Comparison of ENCODE assay signal across 1 cellular context in the genomic region with DNA sequence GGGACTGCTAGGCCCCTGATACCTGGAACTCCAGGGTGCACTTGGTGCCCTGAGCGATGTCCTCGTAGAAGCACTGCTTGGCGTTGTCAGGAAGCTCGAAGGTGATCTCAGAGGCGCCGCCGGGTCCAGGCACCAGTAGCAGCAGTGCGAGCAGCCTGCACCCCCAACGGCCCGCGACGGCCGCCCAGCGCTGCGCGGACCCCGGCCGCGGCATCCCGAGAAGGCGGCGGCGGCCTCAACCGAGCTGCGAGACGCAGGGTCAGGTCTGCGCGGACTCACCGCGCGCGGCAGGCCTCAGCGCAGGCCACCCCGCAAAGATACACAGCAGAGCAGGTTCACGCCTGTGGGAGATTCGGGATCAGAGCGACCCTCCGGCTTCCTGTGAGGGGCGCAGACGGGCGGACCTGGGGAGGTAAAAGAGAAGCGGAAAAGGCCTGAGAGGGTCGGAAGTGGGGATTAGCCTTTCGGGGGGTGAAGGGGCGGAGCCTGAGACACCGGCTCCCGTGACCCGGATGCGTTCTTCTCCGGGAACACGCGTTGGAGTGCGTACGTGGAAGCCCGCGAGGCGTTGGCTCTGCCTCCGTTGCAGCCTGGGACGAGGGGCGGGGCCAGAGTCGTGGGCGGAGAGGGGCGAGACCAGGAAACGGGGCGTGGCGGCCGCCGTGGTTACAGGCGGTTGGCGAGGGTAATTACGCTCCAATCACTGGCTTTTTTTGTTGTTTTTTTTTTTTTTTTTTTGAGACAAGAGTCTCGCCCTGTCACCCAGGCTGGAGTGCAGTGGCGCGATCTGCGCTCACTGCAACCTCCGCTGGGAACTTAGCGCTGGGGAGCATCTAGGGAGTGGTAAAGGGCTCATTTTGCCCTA.
TF ChIP-seq lines count a peak whose summit lies in the region.

Gene TMED7 (minus strand): TSS at position 458 of the 865 bp plus-strand sequence. CDS start 244 bp downstream, at position 214.

TF ChIP-seq in K562, 482 proteins besides CTCF, POLR2A, EP300 and RAD21 (continued from another document and continues in another):
- TF ChIP-seq NEUROD1 (IDR thresholded peaks at IDR 0.05; ENCODE audit: borderline replicate concordance, low read depth, low read length, partially characterized antibody) (peak; percentile 58), PPARD (CRISPR knock-in tag; IDR thresholded peaks at IDR 0.05) (no peak), FOXK2 (conservative IDR thresholded peaks at IDR 0.05 in 1 of 2, IDR thresholded peaks at IDR 0.05 in 1 of 2; ENCODE audit: low read depth in 2 of 2) (peak; percentile 79 to 86), ZNF551 (CRISPR knock-in tag; IDR thresholded peaks at IDR 0.05) (no peak), POLR3A (IDR thresholded peaks at IDR 0.05; ENCODE audit: borderline replicate concordance, extremely low read depth, insufficient read depth, insufficient read length) (no peak), ZNF655 (CRISPR knock-in tag; IDR thresholded peaks at IDR 0.05) (no peak), BRF1 (IDR thresholded peaks at IDR 0.05; ENCODE audit: borderline replicate concordance, extremely low read depth, insufficient read length) (no peak), CCNT2 (IDR thresholded peaks at IDR 0.05; ENCODE audit: borderline replicate concordance, extremely low read depth, insufficient read length, low read depth, low read length) (peak; percentile 68), ETV6 (IDR thresholded peaks at IDR 0.05; ENCODE audit: borderline replicate concordance in 1 of 2, low read depth in 2 of 2, low read length in 1 of 2) (peak in 1 of 2 experiments; percentile 24; a peak in 1 of 4 replicates), ETV6 (CRISPR knock-in tag; IDR thresholded peaks at IDR 0.05; ENCODE audit: borderline replicate concordance) (no peak), ZNF134 (CRISPR knock-in tag; conservative IDR thresholded peaks at IDR 0.05) (no peak), HNRNPUL1 (IDR thresholded peaks at IDR 0.05; ENCODE audit: low read length) (no peak), MCM2 (IDR thresholded peaks at IDR 0.05; ENCODE audit: low read depth) (no peak), SRSF7 (optimal IDR thresholded peaks at IDR 0.05; ENCODE audit: low read depth, low read length) (no peak), EZH2 (IDR thresholded peaks at IDR 0.05; ENCODE audit: borderline replicate concordance, low read depth, low read length) (no peak), TBL1XR1 (IDR thresholded peaks at IDR 0.05; ENCODE audit: low read length in 2 of 2) (no peak), NKRF (IDR thresholded peaks at IDR 0.05; ENCODE audit: borderline replicate concordance) (peak; percentile 39; the same call in 1 of the 2 replicates), HDAC6 (IDR thresholded peaks at IDR 0.05; ENCODE audit: low read depth, low read length) (no peak), ZNF24 (IDR thresholded peaks at IDR 0.05) (peak; percentile 57; the same call in 1 of the 2 replicates), HSF4 (CRISPR knock-in tag; IDR thresholded peaks at IDR 0.05; ENCODE audit: borderline replicate concordance) (no peak), ZFP1 (CRISPR knock-in tag; IDR thresholded peaks at IDR 0.05) (no peak), RBM39 (optimal IDR thresholded peaks at IDR 0.05; ENCODE audit: low read depth, low read length) (no peak), KAT8 (IDR thresholded peaks at IDR 0.05; ENCODE audit: low read depth) (no peak), MNT (conservative IDR thresholded peaks at IDR 0.05) (peak; percentile 90 to 93), CBFB (CRISPR knock-in tag; IDR thresholded peaks at IDR 0.05) (no peak), CEBPB (tag; IDR thresholded peaks at IDR 0.05) (no peak), EWSR1 (IDR thresholded peaks at IDR 0.05; ENCODE audit: borderline replicate concordance, low read depth, partially characterized antibody) (no peak), ZNF174 (CRISPR knock-in tag; IDR thresholded peaks at IDR 0.05) (no peak), ZNF274 (IDR thresholded peaks at IDR 0.05; ENCODE audit: borderline replicate concordance, low read depth, low read length) (no peak), PTBP1 (IDR thresholded peaks at IDR 0.05; ENCODE audit: low read depth, low read length) (no peak), IRF2 (CRISPR knock-in tag; IDR thresholded peaks at IDR 0.05) (no peak), GATAD2A (IDR thresholded peaks at IDR 0.05) (no peak), ZC3H4 (CRISPR knock-in tag; IDR thresholded peaks at IDR 0.05; ENCODE audit: borderline replicate concordance) (no peak), ETS2 (tag; IDR thresholded peaks at IDR 0.05; ENCODE audit: borderline replicate concordance, poor library complexity, severe bottlenecking) (no peak), LEF1 (IDR thresholded peaks at IDR 0.05) (no peak), RBFOX2 (IDR thresholded peaks at IDR 0.05; ENCODE audit: low read depth, low read length) (peak; percentile 98), SIX5 (IDR thresholded peaks at IDR 0.05; ENCODE audit: borderline replicate concordance in 1 of 2, insufficient read depth in 1 of 2, low read depth in 1 of 2, low read length in 2 of 2) (no peak), SMAD3 (CRISPR knock-in tag; conservative IDR thresholded peaks at IDR 0.05) (no peak), SFPQ (IDR thresholded peaks at IDR 0.05; ENCODE audit: low read depth, low read length) (no peak), HINFP (tag; conservative IDR thresholded peaks at IDR 0.05; ENCODE audit: low read depth) (no peak), ZNF830 (CRISPR knock-in tag; IDR thresholded peaks at IDR 0.05) (no peak), PHB2 (IDR thresholded peaks at IDR 0.05; ENCODE audit: low read depth) (no peak), CBX8 (IDR thresholded peaks at IDR 0.05; ENCODE audit: borderline replicate concordance, extremely low read depth, low read depth, low read length, poor library complexity, severe bottlenecking) (no peak), ZNF140 (CRISPR knock-in tag; IDR thresholded peaks at IDR 0.05) (no peak)
- TF ChIP-seq, protein P1, sequence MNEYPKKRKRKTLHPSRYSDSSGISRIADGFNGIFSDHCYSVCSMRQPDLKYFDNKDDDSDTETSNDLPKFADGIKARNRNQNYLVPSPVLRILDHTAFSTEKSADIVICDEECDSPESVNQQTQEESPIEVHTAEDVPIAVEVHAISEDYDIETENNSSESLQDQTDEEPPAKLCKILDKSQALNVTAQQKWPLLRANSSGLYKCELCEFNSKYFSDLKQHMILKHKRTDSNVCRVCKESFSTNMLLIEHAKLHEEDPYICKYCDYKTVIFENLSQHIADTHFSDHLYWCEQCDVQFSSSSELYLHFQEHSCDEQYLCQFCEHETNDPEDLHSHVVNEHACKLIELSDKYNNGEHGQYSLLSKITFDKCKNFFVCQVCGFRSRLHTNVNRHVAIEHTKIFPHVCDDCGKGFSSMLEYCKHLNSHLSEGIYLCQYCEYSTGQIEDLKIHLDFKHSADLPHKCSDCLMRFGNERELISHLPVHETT (CRISPR knock-in tag; conservative IDR thresholded peaks at IDR 0.05 in 1 of 2, IDR thresholded peaks at IDR 0.05 in 1 of 2), result peak in 1 of 2 experiments; percentile 69; a peak in 2 of 4 replicates
- TF ChIP-seq, protein P2, sequence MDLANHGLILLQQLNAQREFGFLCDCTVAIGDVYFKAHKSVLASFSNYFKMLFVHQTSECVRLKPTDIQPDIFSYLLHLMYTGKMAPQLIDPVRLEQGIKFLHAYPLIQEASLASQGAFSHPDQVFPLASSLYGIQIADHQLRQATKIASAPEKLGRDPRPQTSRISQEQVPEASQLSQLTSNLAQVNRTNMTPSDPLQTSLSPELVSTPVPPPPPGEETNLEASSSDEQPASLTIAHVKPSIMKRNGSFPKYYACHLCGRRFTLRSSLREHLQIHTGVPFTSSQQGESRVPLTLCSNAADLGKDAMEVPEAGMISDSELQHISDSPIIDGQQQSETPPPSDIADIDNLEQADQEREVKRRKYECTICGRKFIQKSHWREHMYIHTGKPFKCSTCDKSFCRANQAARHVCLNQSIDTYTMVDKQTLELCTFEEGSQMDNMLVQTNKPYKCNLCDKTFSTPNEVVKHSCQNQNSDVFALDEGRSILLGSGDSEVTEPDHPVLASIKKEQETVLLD (IDR thresholded peaks at IDR 0.05), result no peak; the same call in none of the 2 replicates
- TF ChIP-seq, protein P3, sequence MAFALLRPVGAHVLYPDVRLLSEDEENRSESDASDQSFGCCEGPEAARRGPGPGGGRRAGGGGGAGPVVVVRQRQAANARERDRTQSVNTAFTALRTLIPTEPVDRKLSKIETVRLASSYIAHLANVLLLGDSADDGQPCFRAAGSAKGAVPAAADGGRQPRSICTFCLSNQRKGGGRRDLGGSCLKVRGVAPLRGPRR (CRISPR knock-in tag; IDR thresholded peaks at IDR 0.05), result no peak
- TF ChIP-seq, protein P4, sequence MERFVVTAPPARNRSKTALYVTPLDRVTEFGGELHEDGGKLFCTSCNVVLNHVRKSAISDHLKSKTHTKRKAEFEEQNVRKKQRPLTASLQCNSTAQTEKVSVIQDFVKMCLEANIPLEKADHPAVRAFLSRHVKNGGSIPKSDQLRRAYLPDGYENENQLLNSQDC (CRISPR knock-in tag; IDR thresholded peaks at IDR 0.05), result no peak
- TF ChIP-seq, protein P5, sequence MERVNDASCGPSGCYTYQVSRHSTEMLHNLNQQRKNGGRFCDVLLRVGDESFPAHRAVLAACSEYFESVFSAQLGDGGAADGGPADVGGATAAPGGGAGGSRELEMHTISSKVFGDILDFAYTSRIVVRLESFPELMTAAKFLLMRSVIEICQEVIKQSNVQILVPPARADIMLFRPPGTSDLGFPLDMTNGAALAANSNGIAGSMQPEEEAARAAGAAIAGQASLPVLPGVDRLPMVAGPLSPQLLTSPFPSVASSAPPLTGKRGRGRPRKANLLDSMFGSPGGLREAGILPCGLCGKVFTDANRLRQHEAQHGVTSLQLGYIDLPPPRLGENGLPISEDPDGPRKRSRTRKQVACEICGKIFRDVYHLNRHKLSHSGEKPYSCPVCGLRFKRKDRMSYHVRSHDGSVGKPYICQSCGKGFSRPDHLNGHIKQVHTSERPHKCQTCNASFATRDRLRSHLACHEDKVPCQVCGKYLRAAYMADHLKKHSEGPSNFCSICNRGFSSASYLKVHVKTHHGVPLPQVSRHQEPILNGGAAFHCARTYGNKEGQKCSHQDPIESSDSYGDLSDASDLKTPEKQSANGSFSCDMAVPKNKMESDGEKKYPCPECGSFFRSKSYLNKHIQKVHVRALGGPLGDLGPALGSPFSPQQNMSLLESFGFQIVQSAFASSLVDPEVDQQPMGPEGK (CRISPR knock-in tag; IDR thresholded peaks at IDR 0.05; ENCODE audit: borderline replicate concordance), result no peak
